In the genomic region with DNA sequence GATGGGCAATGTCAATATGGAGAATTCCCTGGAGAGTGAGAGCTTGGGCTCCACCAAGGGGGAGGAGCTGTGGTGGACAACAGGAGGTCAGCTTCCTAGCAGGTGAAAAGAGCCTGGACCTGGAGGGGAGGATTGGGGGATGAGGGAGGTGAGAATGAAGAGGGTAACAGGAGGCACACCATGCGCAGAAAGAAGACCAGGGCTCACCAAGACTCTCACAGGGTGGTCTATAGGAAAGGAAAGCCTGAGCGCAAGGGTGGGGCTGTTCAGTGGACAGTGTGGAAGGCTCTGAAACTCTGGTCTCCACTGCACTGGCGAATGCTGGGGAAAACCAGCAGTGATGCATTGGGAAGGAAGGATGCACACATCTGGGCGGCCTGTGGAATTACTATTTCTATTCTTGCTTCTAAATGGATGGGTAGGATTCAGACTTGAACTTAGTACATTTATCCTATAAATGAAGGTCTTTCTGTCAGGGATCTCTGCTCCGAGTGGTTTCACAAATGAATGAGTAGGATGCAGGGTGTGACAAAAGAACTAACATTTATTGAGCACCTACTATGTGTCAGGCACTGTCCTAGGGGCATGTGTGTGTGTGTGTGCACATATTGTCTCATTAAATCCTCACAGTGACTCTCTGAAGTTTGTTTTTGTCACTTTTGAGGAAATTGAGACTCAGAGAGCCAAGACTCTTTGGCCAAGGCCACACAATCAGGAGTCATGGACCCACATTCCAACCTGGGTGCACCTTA, we compare ENCODE assay signal across 19 cellular contexts.
DNase-seq lines count a peak whose midpoint lies in the region; ATAC-seq and TF ChIP-seq lines count a peak whose summit lies in the region.
"Had no signal": no experiment of that assay in that cellular context is flagged by ENCODE, and none has a peak within 500 bp of the region (broad histone marks: within the 10 kb centered on the region; RNA-seq: fewer than 3 reads in every experiment).

No MANE protein-coding gene starts in this region.

- peak overlapping the region; percentile 35 for H3K27ac Mint-ChIP-seq in activated CD4-positive, alpha-beta T cell treated with anti-CD3 and anti-CD28 coated beads, Interleukin-2, amount 10 ng/mL, durations not matched to agents 24 days and 14 days
- H3K27ac Mint-ChIP-seq in activated T-cell treated with anti-CD3 and anti-CD28 coated beads, Interleukin-2, amount 50 U/mL, for 24 hours = no peak overlapping the region
- H3K27ac Mint-ChIP-seq: activated T-cell treated with anti-CD3 and anti-CD28 coated beads, Interleukin-2, amount 50 U/mL, for 72 hours; CD4-positive, CD25-positive, alpha-beta regulatory T cell; nephron progenitor cell had no signal

- intact Hi-C loops in activated CD4-positive, alpha-beta T cell treated with anti-CD3 and anti-CD28 coated beads, Interleukin-2, amount 10 ng/mL, durations not matched to agents 24 days and 14 days (cut with micrococcal nuclease) = loop anchor here (2.0 to 10.0 kb wide), 6 partner anchors 38 to 974 kb away; partner anchors contain the start of gene JARID2

- peaks cover 5% of the 10 kb centered on the region for H3K36me3 Mint-ChIP-seq in activated CD4-positive, alpha-beta T cell treated with anti-CD3 and anti-CD28 coated beads, Interleukin-2, amount 10 ng/mL, durations not matched to agents 24 days and 14 days (ENCODE audit: low read depth)
- H3K36me3 Mint-ChIP-seq in activated T-cell treated with anti-CD3 and anti-CD28 coated beads, Interleukin-2, amount 50 U/mL, for 24 hours (ENCODE audit: low read depth) = no peaks in the 10 kb centered on the region
- H3K36me3 Mint-ChIP-seq: activated naive CD8-positive, alpha-beta T cell had no signal

- H3K4me1 ChIP-seq in Loucy (ENCODE audit: insufficient read depth, low read length, poor library complexity, severe bottlenecking) (peaks cover 69% of the 10 kb centered on the region), skeletal muscle satellite cell (ENCODE audit: control insufficient read depth, insufficient read depth, low read length) (peaks cover 27% of the 10 kb centered on the region)
- H3K4me1 ChIP-seq: psoas muscle had no signal

- H3K4me3 Mint-ChIP-seq in activated CD4-positive, alpha-beta T cell treated with anti-CD3 and anti-CD28 coated beads, Interleukin-2, amount 10 ng/mL, durations not matched to agents 24 days and 14 days = no peak overlapping the region
- H3K4me3 Mint-ChIP-seq in activated T-cell treated with anti-CD3 and anti-CD28 coated beads, Interleukin-2, amount 50 U/mL, for 24 hours = no peak overlapping the region
- H3K4me3 Mint-ChIP-seq: CD4-positive, CD25-positive, alpha-beta regulatory T cell; nephron progenitor cell had no signal

- H4K20me1 ChIP-seq in Loucy (ENCODE audit: insufficient read depth, low read length, poor library complexity, severe bottlenecking) = no peaks in the 10 kb centered on the region

- H3K27me3 ChIP-seq in Loucy (ENCODE audit: insufficient read depth, low read length, poor library complexity, severe bottlenecking) = no peaks in the 10 kb centered on the region
- H3K27me3 ChIP-seq in skeletal muscle satellite cell (ENCODE audit: control insufficient read depth, insufficient read depth, low read length) = no peaks in the 10 kb centered on the region
- H3K27me3 ChIP-seq: gastroesophageal sphincter, spleen had no signal

- H3K9me3 Mint-ChIP-seq in activated CD4-positive, alpha-beta T cell treated with anti-CD3 and anti-CD28 coated beads, Interleukin-2, amount 10 ng/mL, durations not matched to agents 24 days and 14 days = peaks cover 3% of the 10 kb centered on the region
- H3K9me3 Mint-ChIP-seq in activated T-cell treated with anti-CD3 and anti-CD28 coated beads, Interleukin-2, amount 50 U/mL, for 24 hours = peaks cover 4% of the 10 kb centered on the region

- no peaks in the 10 kb centered on the region for H3K9me2 ChIP-seq in Loucy (replicated peaks; ENCODE audit: low read depth, low read length)

- H3K27me3 Mint-ChIP-seq in activated CD4-positive, alpha-beta T cell treated with anti-CD3 and anti-CD28 coated beads, Interleukin-2, amount 10 ng/mL, durations not matched to agents 24 days and 14 days = no peaks in the 10 kb centered on the region
- no peaks in the 10 kb centered on the region for H3K27me3 Mint-ChIP-seq in activated T-cell treated with anti-CD3 and anti-CD28 coated beads, Interleukin-2, amount 50 U/mL, for 24 hours
- H3K27me3 Mint-ChIP-seq: activated naive CD8-positive, alpha-beta T cell; CD4-positive, CD25-positive, alpha-beta regulatory T cell had no signal

- H3F3A ChIP-seq in Loucy (ENCODE audit: low read depth) = 0 out of 2 replicates have a peak, but pooled peaks cover 4% of the 10 kb centered on the region

- H3K9ac ChIP-seq in Loucy (ENCODE audit: low read depth, low read length, poor library complexity, severe bottlenecking) (peak overlapping the region; percentile 65), skeletal muscle satellite cell (ENCODE audit: low read depth, low read length) (peak overlapping the region; percentile 27)

- no peak for DNase-seq in activated CD4-positive, alpha-beta T cell treated with anti-CD3 and anti-CD28 coated beads, Interleukin-2, amount 10 ng/mL, durations not matched to agents 24 days and 14 days
- no peak for DNase-seq in activated CD4-positive, alpha-beta T cell treated with anti-CD3 and anti-CD28 coated beads, Interleukin-2, amount 50 U/mL, for 48 hours
- DNase-seq in ecto neural progenitor cell (ENCODE audit: low spot score) = peak; percentile 28
- DNase-seq in OCI-M1 (lab: John Stamatoyannopoulos, UW) = no peak
- DNase-seq in activated T-cell treated with anti-CD3 and anti-CD28 coated beads, Interleukin-2, amount 50 U/mL, for 24 hours = no peak
- DNase-seq: mesenchymal stem cell; NCI-H1930; NCI-H446; nephron progenitor cell; NK-92 treated with Interleukin-12 subunit alpha and Interleukin-12 subunit beta, amount 100 ng/mL, for 24 hours; spleen had no signal

- ATAC-seq in HG03378 (IDR thresholded peaks at IDR 0.05; ENCODE audit: unreplicated experiment) = no peak
- ATAC-seq: gastroesophageal sphincter had no signal

- H3K4me1 Mint-ChIP-seq in activated CD4-positive, alpha-beta T cell treated with anti-CD3 and anti-CD28 coated beads, Interleukin-2, amount 10 ng/mL, durations not matched to agents 24 days and 14 days = peaks cover 41% of the 10 kb centered on the region
- H3K4me1 Mint-ChIP-seq in activated T-cell treated with anti-CD3 and anti-CD28 coated beads, Interleukin-2, amount 50 U/mL, for 24 hours (ENCODE audit: low read depth) = peaks cover 43% of the 10 kb centered on the region

- no peak overlapping the region for H2AFZ ChIP-seq in Loucy (ENCODE audit: low read length)

- H3K4me3 ChIP-seq in Loucy (ENCODE audit: low read length, poor library complexity, severe bottlenecking) = no peak overlapping the region
- H3K4me3 ChIP-seq in skeletal muscle satellite cell (ENCODE audit: low read length) = no peak overlapping the region
- H3K4me3 ChIP-seq: gastroesophageal sphincter, psoas muscle, spleen had no signal

- TF ChIP-seq CTCF in Loucy (conservative IDR thresholded peaks at IDR 0.05; ENCODE audit: low read length) = no peak

- H3K4me2 ChIP-seq in Loucy (ENCODE audit: low read depth, low read length, poor library complexity, severe bottlenecking) (peak overlapping the region; percentile 31), skeletal muscle satellite cell (ENCODE audit: low read length) (no peak overlapping the region)

- no peaks in the 10 kb centered on the region for H3K79me2 ChIP-seq in Loucy (ENCODE audit: insufficient read depth, low read length)

- no peaks in the 10 kb centered on the region for H3K36me3 ChIP-seq in Loucy (ENCODE audit: insufficient read depth, low read length)
- no peaks in the 10 kb centered on the region for H3K36me3 ChIP-seq in skeletal muscle satellite cell (ENCODE audit: insufficient read depth, low read length)
- H3K36me3 ChIP-seq: gastroesophageal sphincter, spleen had no signal

- H3K9me3 ChIP-seq in Loucy (ENCODE audit: insufficient read depth, low read depth, low read length) (peaks cover 9% of the 10 kb centered on the region; the same call in 1 of the 2 replicates), skeletal muscle satellite cell (replicated peaks; ENCODE audit: low read length) (no peaks in the 10 kb centered on the region)
